Comparison of ENCODE assay signal across 1 cellular context in genomic region chr10:133351408-133352318, GRCh38.
TF ChIP-seq lines count a peak whose summit lies in the region.

No MANE protein-coding gene starts in this region.

TF ChIP-seq in IMR-90, 13 proteins besides CTCF, POLR2A, EP300 and RAD21 (continued from another document):
- TF ChIP-seq FOS (IDR thresholded peaks at IDR 0.05; ENCODE audit: low read depth, low read length) (no peak), SMC3 (IDR thresholded peaks at IDR 0.05; ENCODE audit: low read depth, low read length) (no peak), MAFK (IDR thresholded peaks at IDR 0.05; ENCODE audit: low read depth, low read length) (no peak), RCOR1 (IDR thresholded peaks at IDR 0.05; ENCODE audit: insufficient replicate concordance, low read length) (no peak), ELK1 (IDR thresholded peaks at IDR 0.05; ENCODE audit: borderline replicate concordance, low read depth, low read length) (no peak), NFE2L2 (IDR thresholded peaks at IDR 0.05; ENCODE audit: low read depth, low read length) (no peak), CEBPB (IDR thresholded peaks at IDR 0.05; ENCODE audit: low read depth, low read length) (no peak)
